Comparison of ENCODE assay signal across 15 cellular contexts in the genomic region with DNA sequence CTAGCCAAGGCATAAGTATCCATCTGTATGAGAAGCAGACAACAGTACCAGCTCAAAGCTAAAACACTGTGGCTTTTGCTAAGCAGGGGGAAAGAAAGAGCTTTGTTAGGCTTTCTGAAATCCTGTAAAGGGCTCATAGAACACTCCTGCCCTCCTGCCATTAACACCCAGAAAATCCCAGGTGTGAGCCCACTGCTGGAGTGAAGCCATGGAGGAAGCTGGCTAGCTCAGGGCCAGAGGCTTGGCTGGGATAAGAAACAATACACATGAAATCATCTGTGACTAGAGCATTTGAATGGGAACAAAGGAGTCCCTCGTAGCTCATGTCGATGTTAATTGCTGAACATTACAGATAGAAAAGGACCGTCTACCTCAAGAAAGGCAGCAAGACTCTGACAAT.
"Had no signal": no experiment of that assay in that cellular context is flagged by ENCODE, and none has a peak within 500 bp of the region (broad histone marks: within the 10 kb centered on the region; RNA-seq: fewer than 3 reads in every experiment).

No MANE protein-coding gene starts in this region.

- H3K27ac ChIP-seq: cardiac muscle cell, foreskin keratinocyte, lower lobe of right lung, ovary, tibial artery had no signal

- H3K36me3 ChIP-seq: ovary had no signal

- H3K4me1 ChIP-seq: lower lobe of right lung had no signal

- H3K9me3 ChIP-seq: lower lobe of right lung, ovary, tibial artery had no signal

- H3K4me3 ChIP-seq: cardiac muscle cell, lower lobe of right lung, ovary, tibial artery had no signal

- H3K27me3 ChIP-seq: cardiac muscle cell, foreskin keratinocyte, ovary, tibial artery had no signal

- DNase-seq: activated CD4-positive, alpha-beta T cell treated with anti-CD3 and anti-CD28 coated beads, Interleukin-2, amount 50 U/mL, for 1 hour; activated CD8-positive, alpha-beta memory T cell treated with anti-CD3 and anti-CD28 coated beads for 24 hours; activated naive CD4-positive, alpha-beta T cell treated with Interleukin-2 at 50 U/mL for 16 hours; activated T-cell treated with anti-CD3 and anti-CD28 coated beads for 4 hours; effector CD4-positive, alpha-beta T cell; foreskin keratinocyte; kidney glomerular epithelial cell; lower lobe of right lung; nephron progenitor cell; ovary; tibial artery had no signal

- ATAC-seq: activated CD4-positive, CD25-positive, alpha-beta regulatory T cell treated with anti-CD3 and anti-CD28 coated beads, Interleukin-2, amount 50 U/mL, for 24 hours; activated T-helper 17 cell treated with anti-CD3 and anti-CD28 coated beads, Interleukin-2, amount 50 U/mL, for 72 hours; foreskin keratinocyte; lower lobe of right lung; stimulated activated memory B cell treated with anti-CD40 and anti-IgM and Interleukin-4, amounts not matched to agents 10 μg/mL and 1 μg/mL and 100 μg/mL, for 72 hours had no signal
